Comparison of ENCODE assay signal across 8 cellular contexts in genomic region chr18:25349131-25349925, GRCh38. TPM values are rescaled to one million over a fixed set of nuclear protein-coding genes. Genes with fewer than 3 reads are reported as not detected.
DNase-seq lines count a peak whose midpoint lies in the region; ATAC-seq and TF ChIP-seq lines count a peak whose summit lies in the region.

No MANE protein-coding gene starts in this region.

- H3K27me3 Mint-ChIP-seq in brain, result peaks cover 43% of the 10 kb centered on the region

- no peaks in the 10 kb centered on the region for H3K79me2 ChIP-seq in PC-9 (ENCODE audit: low read depth)

- H3F3A ChIP-seq in PC-9 (ENCODE audit: insufficient read depth, low read depth), result no peaks in the 10 kb centered on the region

- H3K4me1 Mint-ChIP-seq in brain, result peaks cover 56% of the 10 kb centered on the region

- H3K36me3 ChIP-seq in HUES48 (ENCODE audit: control insufficient read depth, insufficient read depth, low read length) (no peaks in the 10 kb centered on the region), skeletal muscle tissue (ENCODE audit: control insufficient read depth in 3 of 3, insufficient read depth in 3 of 3, low read length in 3 of 3) (no peaks in the 10 kb centered on the region), PC-9 (ENCODE audit: low read depth) (no peaks in the 10 kb centered on the region)

- H3K9ac ChIP-seq in HUES48 (ENCODE audit: low read depth, low read length) (peak overlapping the region; percentile 51), skeletal muscle tissue (ENCODE audit: low read depth in 1 of 3, low read length in 3 of 3) (peak overlapping the region; percentile 66 to 69 (median 67))

- no peak for DNase-seq in AG09309 (ENCODE audit: low read depth)
- DNase-seq in iPS-NIHi7 (ENCODE audit: extremely low spot score), result peak; percentile 56
- DNase-seq in NCI-H1048 (lab: John Stamatoyannopoulos, UW), result no peak
- no peak for DNase-seq in PC-9

- H3K4me3 Mint-ChIP-seq in brain, result peak overlapping the region; percentile 89 to 100 (median 98)

- no TSS peak for BruUV-seq in PC-9 (replicated peaks; lab: Mats Ljungman, UMichigan)

- no peak for ATAC-seq in GM18867 (IDR thresholded peaks at IDR 0.05; ENCODE audit: unreplicated experiment)

- intact Hi-C loops in PC-9 (cut with micrococcal nuclease; ENCODE audit: unreplicated experiment), result no loop called here

- H3K4me3 ChIP-seq in AG09309 (ENCODE audit: control insufficient read depth, low read depth, low read length) (peak overlapping the region; percentile 65), HUES48 (ENCODE audit: low read depth, low read length) (peak overlapping the region; percentile 86), skeletal muscle tissue (ENCODE audit: low read length in 3 of 3) (peak overlapping the region; percentile 82 to 87 (median 84)), PC-9 (no peak overlapping the region)

- CTCF ChIA-PET in PC-9 (lab: Charles Lee), result no interaction called here

- H3K27ac Mint-ChIP-seq in brain, result peak overlapping the region; percentile 90 to 100 (median 98)

- H3K9me2 ChIP-seq in PC-9 (ENCODE audit: insufficient read depth), result no peaks in the 10 kb centered on the region

- H3K9me3 ChIP-seq in HUES48 (ENCODE audit: control insufficient read depth, insufficient read depth, low read length) (no peaks in the 10 kb centered on the region), skeletal muscle tissue (ENCODE audit: control insufficient read depth in 3 of 3, low read length in 3 of 3) (no peaks in the 10 kb centered on the region), PC-9 (ENCODE audit: insufficient read depth, low read depth) (no peaks in the 10 kb centered on the region)

- peaks cover 79% of the 10 kb centered on the region for H3K27me3 ChIP-seq in HUES48 (ENCODE audit: control insufficient read depth, insufficient read depth, low read length)
- H3K27me3 ChIP-seq in skeletal muscle tissue (ENCODE audit: control insufficient read depth in 3 of 3, insufficient read depth in 3 of 3, low read length in 3 of 3), result peaks cover 0 to 6% (median 5%) of the 10 kb centered on the region in 3 donors
- H3K27me3 ChIP-seq in PC-9 (ENCODE audit: insufficient read depth, low read depth), result no peaks in the 10 kb centered on the region

- no peaks in the 10 kb centered on the region for H3K36me3 Mint-ChIP-seq in brain

- H3K27ac ChIP-seq in HUES48 (ENCODE audit: low read depth, low read length) (peak overlapping the region; percentile 78), skeletal muscle tissue (ENCODE audit: low read depth, low read length) (peak overlapping the region; percentile 73), PC-9 (no peak overlapping the region)

- no peak overlapping the region for H3K4me2 ChIP-seq in PC-9

- peaks cover 0 to 7% (median 0%) of the 10 kb centered on the region in 5 experiments for H3K9me3 Mint-ChIP-seq in brain

- TF ChIP-seq CTCF in AG09309 (IDR thresholded peaks at IDR 0.05; ENCODE audit: control insufficient read depth, insufficient read depth, low read depth, low read length, missing control alignments), result no peak
- TF ChIP-seq CTCF in brain (conservative IDR thresholded peaks at IDR 0.05), result no peak
- TF ChIP-seq CTCF in PC-9 (conservative IDR thresholded peaks at IDR 0.05), result no peak

- peaks cover 14% of the 10 kb centered on the region for H3K4me1 ChIP-seq in HUES48 (ENCODE audit: control insufficient read depth, insufficient read depth, low read length)
- H3K4me1 ChIP-seq in skeletal muscle tissue (ENCODE audit: control insufficient read depth in 3 of 3, insufficient read depth in 3 of 3, low read length in 3 of 3), result peaks cover 0 to 21% (median 12%) of the 10 kb centered on the region in 3 donors
- no peaks in the 10 kb centered on the region for H3K4me1 ChIP-seq in PC-9 (replicated peaks; ENCODE audit: insufficient read depth)

- no peak overlapping the region for H2AFZ ChIP-seq in PC-9

- POLR2A ChIA-PET in PC-9 (lab: Charles Lee; ENCODE audit: unreplicated experiment), result no interaction called here

- no peaks in the 10 kb centered on the region for H4K20me1 ChIP-seq in PC-9 (ENCODE audit: insufficient read depth)

RNA-seq across cellular contexts. Expression of gene ZNF521, which starts 2.6 kb away (rescaled TPM):
- polyA plus RNA-seq in brain (ENCODE audit: insufficient read depth, low read depth, low replicate concordance), result 2.1 TPM
- total RNA-seq in skeletal muscle tissue (40.2 TPM), PC-9 (2021) (not detected in 2 replicates)

Comparison
In these comparisons a context has a peak if more than half of its experiments do, and no peak if none do; other contexts are left out.
1. RNA of gene ZNF521, which starts 2.6 kb away (total RNA-seq): 40.2 TPM in skeletal muscle tissue (single experiment); not detected in PC-9; every median in the first group is over 10 times any median in the second.